Comparison of ENCODE assay signal across 9 cellular contexts in the genomic region with DNA sequence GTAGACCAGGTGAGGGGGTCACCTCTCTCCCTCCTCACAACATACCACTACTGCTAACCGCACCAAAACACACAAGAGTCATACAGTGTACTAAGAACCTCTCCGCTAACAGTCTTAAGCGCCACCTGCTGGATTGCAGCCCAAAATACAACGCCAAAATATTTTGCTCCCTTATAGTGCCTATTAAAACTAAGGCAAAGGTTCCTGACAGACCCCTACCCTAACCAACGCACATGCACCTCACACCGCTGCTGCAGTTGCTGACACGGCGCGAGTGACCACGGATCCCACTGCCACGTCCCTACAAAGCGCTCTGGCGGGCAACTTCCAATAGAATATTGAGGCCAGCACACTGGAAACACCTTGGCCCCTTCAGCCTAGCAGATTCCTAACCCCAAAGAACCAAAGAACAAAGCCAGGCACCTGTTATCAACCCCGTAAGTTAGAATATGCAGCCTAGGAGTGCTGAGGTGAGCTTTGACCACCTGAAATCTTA.
DNase-seq lines count a peak whose midpoint lies in the region; ATAC-seq and TF ChIP-seq lines count a peak whose summit lies in the region.
"Had no signal": no experiment of that assay in that cellular context is flagged by ENCODE, and none has a peak within 500 bp of the region (broad histone marks: within the 10 kb centered on the region; RNA-seq: fewer than 3 reads in every experiment).

No MANE protein-coding gene starts in this region.

- intact Hi-C loops in mucosa of descending colon (cut with DNase I, micrococcal nuclease) = no loop called here

- peak; percentile 89 for TF ChIP-seq CTCF in choroid plexus epithelial cell (conservative IDR thresholded peaks at IDR 0.05; ENCODE audit: low read depth, low read length)
- TF ChIP-seq CTCF in mucosa of descending colon (IDR thresholded peaks at IDR 0.05) = peak; percentile 15

- DNase-seq in NCI-H146 (lab: John Stamatoyannopoulos, UW) = peak; percentile 20
- no peak for DNase-seq in NCI-H146 treated with DMSO at 0.1 percent for 48 hours (lab: John Stamatoyannopoulos, UW; ENCODE audit: unreplicated experiment)
- peak; percentile 56 for DNase-seq in NCI-H748 treated with DMSO at 0.1 percent for 48 hours (lab: John Stamatoyannopoulos, UW)
- DNase-seq in choroid plexus epithelial cell (ENCODE audit: low read depth) = peak; percentile 68
- peak in 2 of 3 donors; percentile 23 to 29 for DNase-seq in mucosa of descending colon
- DNase-seq in ureter (ENCODE audit: low spot score) = no peak

- peaks cover 8% of the 10 kb centered on the region for H3K4me1 ChIP-seq in mucosa of descending colon (ENCODE audit: low read depth)
- H3K4me1 ChIP-seq: BLaER1 had no signal

- H3K9me3 ChIP-seq in mucosa of descending colon = peaks cover 15% of the 10 kb centered on the region

- H3K4me3 ChIP-seq in choroid plexus epithelial cell (ENCODE audit: low read depth, low read length) = no peak overlapping the region
- no peak overlapping the region for H3K4me3 ChIP-seq in mucosa of descending colon
- H3K4me3 ChIP-seq: BLaER1 had no signal

- no peaks in the 10 kb centered on the region for H3K36me3 ChIP-seq in mucosa of descending colon (ENCODE audit: low read depth)
- H3K36me3 ChIP-seq: BLaER1 had no signal

- ATAC-seq in GM19043 (IDR thresholded peaks at IDR 0.05; ENCODE audit: low read depth, unreplicated experiment) = peak; percentile 98
- ATAC-seq in HG03066 (IDR thresholded peaks at IDR 0.05; ENCODE audit: low read depth, unreplicated experiment) = peak; percentile 93
- ATAC-seq in mucosa of descending colon = peak; percentile 45

Comparison
In these comparisons a context has a peak if more than half of its experiments do, and no peak if none do; other contexts are left out.
1. DNase-seq: peak in NCI-H146 (single experiment), NCI-H748 treated with DMSO at 0.1 percent for 48 hours (single experiment), choroid plexus epithelial cell (single experiment) and mucosa of descending colon (2 of 3); none in NCI-H146 treated with DMSO at 0.1 percent for 48 hours (single experiment) and ureter (single experiment).
2. ATAC-seq: peak in every context shown above with its lines; median percentile 98 in GM19043; 93 in HG03066; 45 in mucosa of descending colon.